1 cellular context compared by ENCODE assay signal in the genomic region with DNA sequence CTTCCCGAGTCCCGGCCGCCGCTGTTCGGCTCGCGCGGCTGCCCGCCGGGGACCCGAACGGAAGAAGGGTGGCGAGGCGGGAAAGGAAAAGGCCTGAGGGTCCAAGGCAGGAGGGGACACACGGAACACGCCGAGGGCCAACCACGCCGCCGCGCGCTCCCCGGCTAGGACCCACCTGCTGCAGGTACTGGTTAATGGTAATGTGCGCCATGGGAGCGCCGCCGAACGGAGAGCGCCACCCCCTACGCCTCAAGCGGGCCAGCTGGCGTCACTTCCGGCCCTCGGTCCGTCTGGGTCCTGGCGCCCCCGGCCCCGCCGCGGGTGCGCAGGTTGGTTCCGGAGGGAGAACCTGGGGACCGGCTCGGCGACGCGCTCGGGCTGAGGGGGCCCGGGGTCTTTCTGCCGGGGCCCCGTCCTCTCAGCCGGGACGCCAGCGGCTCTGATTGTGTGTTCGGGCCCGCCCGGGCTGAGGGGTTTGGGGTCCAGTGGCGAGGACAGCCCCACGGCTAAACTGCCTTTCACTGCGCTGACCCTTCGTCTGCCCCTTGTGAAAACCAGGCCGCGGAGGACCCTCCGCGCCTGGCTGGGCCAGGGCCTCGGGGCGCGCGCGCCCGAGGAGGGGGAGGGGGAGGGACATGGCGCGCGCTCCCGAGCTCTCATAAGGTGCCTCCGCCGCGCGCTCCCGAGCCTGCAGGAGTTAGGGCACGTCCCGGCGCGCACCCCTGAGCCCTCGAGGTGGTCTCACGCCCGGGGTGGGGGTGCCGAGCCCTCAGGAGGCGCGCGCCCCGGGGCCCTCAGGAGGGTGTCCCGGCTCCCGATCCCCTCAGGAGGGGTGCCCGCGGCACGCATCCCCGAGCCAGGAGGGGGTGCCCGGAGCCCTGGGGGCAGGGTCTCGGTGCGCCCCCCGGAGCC.
TF ChIP-seq lines count a peak whose summit lies in the region.

A gene (minus strand): TSS at position 246 of the 912 bp plus-strand sequence. CDS start 35 bp downstream, at position 211.

TF ChIP-seq in HepG2, 621 proteins besides CTCF, POLR2A, EP300 and RAD21 (continued from another document and continues in another):
- TF ChIP-seq, protein P1, sequence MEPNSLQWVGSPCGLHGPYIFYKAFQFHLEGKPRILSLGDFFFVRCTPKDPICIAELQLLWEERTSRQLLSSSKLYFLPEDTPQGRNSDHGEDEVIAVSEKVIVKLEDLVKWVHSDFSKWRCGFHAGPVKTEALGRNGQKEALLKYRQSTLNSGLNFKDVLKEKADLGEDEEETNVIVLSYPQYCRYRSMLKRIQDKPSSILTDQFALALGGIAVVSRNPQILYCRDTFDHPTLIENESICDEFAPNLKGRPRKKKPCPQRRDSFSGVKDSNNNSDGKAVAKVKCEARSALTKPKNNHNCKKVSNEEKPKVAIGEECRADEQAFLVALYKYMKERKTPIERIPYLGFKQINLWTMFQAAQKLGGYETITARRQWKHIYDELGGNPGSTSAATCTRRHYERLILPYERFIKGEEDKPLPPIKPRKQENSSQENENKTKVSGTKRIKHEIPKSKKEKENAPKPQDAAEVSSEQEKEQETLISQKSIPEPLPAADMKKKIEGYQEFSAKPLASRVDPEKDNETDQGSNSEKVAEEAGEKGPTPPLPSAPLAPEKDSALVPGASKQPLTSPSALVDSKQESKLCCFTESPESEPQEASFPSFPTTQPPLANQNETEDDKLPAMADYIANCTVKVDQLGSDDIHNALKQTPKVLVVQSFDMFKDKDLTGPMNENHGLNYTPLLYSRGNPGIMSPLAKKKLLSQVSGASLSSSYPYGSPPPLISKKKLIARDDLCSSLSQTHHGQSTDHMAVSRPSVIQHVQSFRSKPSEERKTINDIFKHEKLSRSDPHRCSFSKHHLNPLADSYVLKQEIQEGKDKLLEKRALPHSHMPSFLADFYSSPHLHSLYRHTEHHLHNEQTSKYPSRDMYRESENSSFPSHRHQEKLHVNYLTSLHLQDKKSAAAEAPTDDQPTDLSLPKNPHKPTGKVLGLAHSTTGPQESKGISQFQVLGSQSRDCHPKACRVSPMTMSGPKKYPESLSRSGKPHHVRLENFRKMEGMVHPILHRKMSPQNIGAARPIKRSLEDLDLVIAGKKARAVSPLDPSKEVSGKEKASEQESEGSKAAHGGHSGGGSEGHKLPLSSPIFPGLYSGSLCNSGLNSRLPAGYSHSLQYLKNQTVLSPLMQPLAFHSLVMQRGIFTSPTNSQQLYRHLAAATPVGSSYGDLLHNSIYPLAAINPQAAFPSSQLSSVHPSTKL (CRISPR knock-in tag; IDR thresholded peaks at IDR 0.05), result peak; percentile 66; the same call in 1 of the 2 replicates
- TF ChIP-seq KLF16 (CRISPR knock-in tag; IDR thresholded peaks at IDR 0.05), result peak in 1 of 2 experiments; percentile 96; a peak in 2 of 4 replicates
- 0 out of 2 replicates have a peak, but pooled peaks have one; percentile 30 for TF ChIP-seq ZNF749 (CRISPR knock-in tag; IDR thresholded peaks at IDR 0.05; ENCODE audit: borderline replicate concordance)
- TF ChIP-seq ZNF501 (CRISPR knock-in tag; IDR thresholded peaks at IDR 0.05), result peak; percentile 97
- TF ChIP-seq, protein P2, sequence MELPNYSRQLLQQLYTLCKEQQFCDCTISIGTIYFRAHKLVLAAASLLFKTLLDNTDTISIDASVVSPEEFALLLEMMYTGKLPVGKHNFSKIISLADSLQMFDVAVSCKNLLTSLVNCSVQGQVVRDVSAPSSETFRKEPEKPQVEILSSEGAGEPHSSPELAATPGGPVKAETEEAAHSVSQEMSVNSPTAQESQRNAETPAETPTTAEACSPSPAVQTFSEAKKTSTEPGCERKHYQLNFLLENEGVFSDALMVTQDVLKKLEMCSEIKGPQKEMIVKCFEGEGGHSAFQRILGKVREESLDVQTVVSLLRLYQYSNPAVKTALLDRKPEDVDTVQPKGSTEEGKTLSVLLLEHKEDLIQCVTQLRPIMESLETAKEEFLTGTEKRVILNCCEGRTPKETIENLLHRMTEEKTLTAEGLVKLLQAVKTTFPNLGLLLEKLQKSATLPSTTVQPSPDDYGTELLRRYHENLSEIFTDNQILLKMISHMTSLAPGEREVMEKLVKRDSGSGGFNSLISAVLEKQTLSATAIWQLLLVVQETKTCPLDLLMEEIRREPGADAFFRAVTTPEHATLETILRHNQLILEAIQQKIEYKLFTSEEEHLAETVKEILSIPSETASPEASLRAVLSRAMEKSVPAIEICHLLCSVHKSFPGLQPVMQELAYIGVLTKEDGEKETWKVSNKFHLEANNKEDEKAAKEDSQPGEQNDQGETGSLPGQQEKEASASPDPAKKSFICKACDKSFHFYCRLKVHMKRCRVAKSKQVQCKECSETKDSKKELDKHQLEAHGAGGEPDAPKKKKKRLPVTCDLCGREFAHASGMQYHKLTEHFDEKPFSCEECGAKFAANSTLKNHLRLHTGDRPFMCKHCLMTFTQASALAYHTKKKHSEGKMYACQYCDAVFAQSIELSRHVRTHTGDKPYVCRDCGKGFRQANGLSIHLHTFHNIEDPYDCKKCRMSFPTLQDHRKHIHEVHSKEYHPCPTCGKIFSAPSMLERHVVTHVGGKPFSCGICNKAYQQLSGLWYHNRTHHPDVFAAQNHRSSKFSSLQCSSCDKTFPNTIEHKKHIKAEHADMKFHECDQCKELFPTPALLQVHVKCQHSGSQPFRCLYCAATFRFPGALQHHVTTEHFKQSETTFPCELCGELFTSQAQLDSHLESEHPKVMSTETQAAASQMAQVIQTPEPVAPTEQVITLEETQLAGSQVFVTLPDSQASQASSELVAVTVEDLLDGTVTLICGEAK (IDR thresholded peaks at IDR 0.05), result peak; percentile 86
- TF ChIP-seq, protein P2 (CRISPR knock-in tag; IDR thresholded peaks at IDR 0.05), result peak; percentile 37; the same call in 1 of the 2 replicates
- TF ChIP-seq, protein P3, sequence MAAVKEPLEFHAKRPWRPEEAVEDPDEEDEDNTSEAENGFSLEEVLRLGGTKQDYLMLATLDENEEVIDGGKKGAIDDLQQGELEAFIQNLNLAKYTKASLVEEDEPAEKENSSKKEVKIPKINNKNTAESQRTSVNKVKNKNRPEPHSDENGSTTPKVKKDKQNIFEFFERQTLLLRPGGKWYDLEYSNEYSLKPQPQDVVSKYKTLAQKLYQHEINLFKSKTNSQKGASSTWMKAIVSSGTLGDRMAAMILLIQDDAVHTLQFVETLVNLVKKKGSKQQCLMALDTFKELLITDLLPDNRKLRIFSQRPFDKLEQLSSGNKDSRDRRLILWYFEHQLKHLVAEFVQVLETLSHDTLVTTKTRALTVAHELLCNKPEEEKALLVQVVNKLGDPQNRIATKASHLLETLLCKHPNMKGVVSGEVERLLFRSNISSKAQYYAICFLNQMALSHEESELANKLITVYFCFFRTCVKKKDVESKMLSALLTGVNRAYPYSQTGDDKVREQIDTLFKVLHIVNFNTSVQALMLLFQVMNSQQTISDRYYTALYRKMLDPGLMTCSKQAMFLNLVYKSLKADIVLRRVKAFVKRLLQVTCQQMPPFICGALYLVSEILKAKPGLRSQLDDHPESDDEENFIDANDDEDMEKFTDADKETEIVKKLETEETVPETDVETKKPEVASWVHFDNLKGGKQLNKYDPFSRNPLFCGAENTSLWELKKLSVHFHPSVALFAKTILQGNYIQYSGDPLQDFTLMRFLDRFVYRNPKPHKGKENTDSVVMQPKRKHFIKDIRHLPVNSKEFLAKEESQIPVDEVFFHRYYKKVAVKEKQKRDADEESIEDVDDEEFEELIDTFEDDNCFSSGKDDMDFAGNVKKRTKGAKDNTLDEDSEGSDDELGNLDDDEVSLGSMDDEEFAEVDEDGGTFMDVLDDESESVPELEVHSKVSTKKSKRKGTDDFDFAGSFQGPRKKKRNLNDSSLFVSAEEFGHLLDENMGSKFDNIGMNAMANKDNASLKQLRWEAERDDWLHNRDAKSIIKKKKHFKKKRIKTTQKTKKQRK (IDR thresholded peaks at IDR 0.05; ENCODE audit: low read length), result no peak
- TF ChIP-seq, protein P4, sequence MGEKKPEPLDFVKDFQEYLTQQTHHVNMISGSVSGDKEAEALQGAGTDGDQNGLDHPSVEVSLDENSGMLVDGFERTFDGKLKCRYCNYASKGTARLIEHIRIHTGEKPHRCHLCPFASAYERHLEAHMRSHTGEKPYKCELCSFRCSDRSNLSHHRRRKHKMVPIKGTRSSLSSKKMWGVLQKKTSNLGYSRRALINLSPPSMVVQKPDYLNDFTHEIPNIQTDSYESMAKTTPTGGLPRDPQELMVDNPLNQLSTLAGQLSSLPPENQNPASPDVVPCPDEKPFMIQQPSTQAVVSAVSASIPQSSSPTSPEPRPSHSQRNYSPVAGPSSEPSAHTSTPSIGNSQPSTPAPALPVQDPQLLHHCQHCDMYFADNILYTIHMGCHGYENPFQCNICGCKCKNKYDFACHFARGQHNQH (CRISPR knock-in tag; IDR thresholded peaks at IDR 0.05), result peak; percentile 93; the same call in 1 of the 2 replicates
- peak; percentile 32 for TF ChIP-seq ARHGAP35 (CRISPR knock-in tag; IDR thresholded peaks at IDR 0.05; ENCODE audit: borderline replicate concordance)
- peak; percentile 63; the same call in 1 of the 2 replicates for TF ChIP-seq ZNF550 (CRISPR knock-in tag; IDR thresholded peaks at IDR 0.05; ENCODE audit: borderline replicate concordance)
- peak; percentile 98 for TF ChIP-seq KDM3A (CRISPR knock-in tag; IDR thresholded peaks at IDR 0.05; ENCODE audit: low read depth)
- TF ChIP-seq, protein P5, sequence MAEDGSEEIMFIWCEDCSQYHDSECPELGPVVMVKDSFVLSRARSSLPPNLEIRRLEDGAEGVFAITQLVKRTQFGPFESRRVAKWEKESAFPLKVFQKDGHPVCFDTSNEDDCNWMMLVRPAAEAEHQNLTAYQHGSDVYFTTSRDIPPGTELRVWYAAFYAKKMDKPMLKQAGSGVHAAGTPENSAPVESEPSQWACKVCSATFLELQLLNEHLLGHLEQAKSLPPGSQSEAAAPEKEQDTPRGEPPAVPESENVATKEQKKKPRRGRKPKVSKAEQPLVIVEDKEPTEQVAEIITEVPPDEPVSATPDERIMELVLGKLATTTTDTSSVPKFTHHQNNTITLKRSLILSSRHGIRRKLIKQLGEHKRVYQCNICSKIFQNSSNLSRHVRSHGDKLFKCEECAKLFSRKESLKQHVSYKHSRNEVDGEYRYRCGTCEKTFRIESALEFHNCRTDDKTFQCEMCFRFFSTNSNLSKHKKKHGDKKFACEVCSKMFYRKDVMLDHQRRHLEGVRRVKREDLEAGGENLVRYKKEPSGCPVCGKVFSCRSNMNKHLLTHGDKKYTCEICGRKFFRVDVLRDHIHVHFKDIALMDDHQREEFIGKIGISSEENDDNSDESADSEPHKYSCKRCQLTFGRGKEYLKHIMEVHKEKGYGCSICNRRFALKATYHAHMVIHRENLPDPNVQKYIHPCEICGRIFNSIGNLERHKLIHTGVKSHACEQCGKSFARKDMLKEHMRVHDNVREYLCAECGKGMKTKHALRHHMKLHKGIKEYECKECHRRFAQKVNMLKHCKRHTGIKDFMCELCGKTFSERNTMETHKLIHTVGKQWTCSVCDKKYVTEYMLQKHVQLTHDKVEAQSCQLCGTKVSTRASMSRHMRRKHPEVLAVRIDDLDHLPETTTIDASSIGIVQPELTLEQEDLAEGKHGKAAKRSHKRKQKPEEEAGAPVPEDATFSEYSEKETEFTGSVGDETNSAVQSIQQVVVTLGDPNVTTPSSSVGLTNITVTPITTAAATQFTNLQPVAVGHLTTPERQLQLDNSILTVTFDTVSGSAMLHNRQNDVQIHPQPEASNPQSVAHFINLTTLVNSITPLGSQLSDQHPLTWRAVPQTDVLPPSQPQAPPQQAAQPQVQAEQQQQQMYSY (CRISPR knock-in tag; IDR thresholded peaks at IDR 0.05), result no peak; the same call in 1 of the 2 replicates
- TF ChIP-seq, protein P6, sequence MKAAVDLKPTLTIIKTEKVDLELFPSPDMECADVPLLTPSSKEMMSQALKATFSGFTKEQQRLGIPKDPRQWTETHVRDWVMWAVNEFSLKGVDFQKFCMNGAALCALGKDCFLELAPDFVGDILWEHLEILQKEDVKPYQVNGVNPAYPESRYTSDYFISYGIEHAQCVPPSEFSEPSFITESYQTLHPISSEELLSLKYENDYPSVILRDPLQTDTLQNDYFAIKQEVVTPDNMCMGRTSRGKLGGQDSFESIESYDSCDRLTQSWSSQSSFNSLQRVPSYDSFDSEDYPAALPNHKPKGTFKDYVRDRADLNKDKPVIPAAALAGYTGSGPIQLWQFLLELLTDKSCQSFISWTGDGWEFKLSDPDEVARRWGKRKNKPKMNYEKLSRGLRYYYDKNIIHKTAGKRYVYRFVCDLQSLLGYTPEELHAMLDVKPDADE (CRISPR knock-in tag; IDR thresholded peaks at IDR 0.05), result peak; percentile 76; the same call in 1 of the 2 replicates
- TF ChIP-seq ETV6 (CRISPR knock-in tag; conservative IDR thresholded peaks at IDR 0.05), result peak; percentile 87; the same call in 1 of the 2 replicates
- TF ChIP-seq TBX2 (CRISPR knock-in tag; IDR thresholded peaks at IDR 0.05; ENCODE audit: borderline replicate concordance), result peak; percentile 81
- TF ChIP-seq ZNF101 (CRISPR knock-in tag; IDR thresholded peaks at IDR 0.05; ENCODE audit: borderline replicate concordance, low read depth), result no peak
- TF ChIP-seq ZNF563 (CRISPR knock-in tag; IDR thresholded peaks at IDR 0.05), result peak; percentile 83; the same call in 1 of the 2 replicates
- peak; percentile 74 for TF ChIP-seq ZNF781 (CRISPR knock-in tag; IDR thresholded peaks at IDR 0.05; ENCODE audit: borderline replicate concordance, not compliant biosample characterization)
- no peak for TF ChIP-seq NBN (conservative IDR thresholded peaks at IDR 0.05)
- no peak for TF ChIP-seq SMC3 (IDR thresholded peaks at IDR 0.05; ENCODE audit: low read length)
- TF ChIP-seq WIZ (CRISPR knock-in tag; IDR thresholded peaks at IDR 0.05), result 0 out of 2 replicates have a peak, but pooled peaks have one; percentile 51
- 0 out of 2 replicates have a peak, but pooled peaks have one; percentile 36 for TF ChIP-seq DNMT3B (CRISPR knock-in tag; conservative IDR thresholded peaks at IDR 0.05)
